In the genomic region with DNA sequence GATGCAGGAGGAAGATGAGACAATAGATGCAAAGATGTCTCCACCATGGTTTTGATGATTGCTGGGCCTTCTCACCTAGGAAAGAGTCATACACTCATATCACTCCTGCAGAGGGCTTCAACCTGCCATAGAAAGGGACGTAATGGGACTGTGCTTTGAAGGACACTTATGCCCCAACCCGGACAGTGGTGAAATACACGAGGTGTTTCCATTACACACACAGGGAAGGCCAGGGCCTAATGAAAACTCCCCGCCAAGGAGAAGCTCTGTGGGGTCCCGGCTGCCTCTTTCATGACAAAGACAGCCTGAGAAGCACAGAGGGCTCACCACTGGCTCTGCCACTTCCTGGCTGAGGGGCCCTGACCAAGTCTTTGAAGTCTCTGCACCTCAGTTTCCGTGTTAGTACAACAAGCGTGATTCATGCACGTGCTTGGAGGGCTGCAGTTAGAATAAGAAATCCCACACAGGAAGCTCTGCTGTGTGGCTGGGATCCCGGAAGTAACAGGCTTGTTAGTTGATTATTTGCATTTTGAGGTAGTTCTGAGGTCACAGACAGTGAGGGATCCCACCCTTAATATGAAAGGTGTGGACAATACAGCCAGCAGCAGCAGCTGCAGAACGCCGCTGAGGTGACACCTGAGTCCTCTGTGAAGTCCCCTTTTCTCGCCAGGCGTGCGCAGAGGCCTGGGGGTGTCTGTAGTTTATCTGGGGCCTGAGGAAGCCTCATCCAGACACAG, we compare ENCODE assay signal across 1 cellular context.
TF ChIP-seq lines count a peak whose summit lies in the region.

No MANE protein-coding gene starts in this region.

TF ChIP-seq in SK-N-SH treated with all-trans-retinoic acid at 6 μM for 48 hours, 23 proteins besides CTCF, POLR2A, EP300 and RAD21 (continued from another document):
- TF ChIP-seq, protein P1, sequence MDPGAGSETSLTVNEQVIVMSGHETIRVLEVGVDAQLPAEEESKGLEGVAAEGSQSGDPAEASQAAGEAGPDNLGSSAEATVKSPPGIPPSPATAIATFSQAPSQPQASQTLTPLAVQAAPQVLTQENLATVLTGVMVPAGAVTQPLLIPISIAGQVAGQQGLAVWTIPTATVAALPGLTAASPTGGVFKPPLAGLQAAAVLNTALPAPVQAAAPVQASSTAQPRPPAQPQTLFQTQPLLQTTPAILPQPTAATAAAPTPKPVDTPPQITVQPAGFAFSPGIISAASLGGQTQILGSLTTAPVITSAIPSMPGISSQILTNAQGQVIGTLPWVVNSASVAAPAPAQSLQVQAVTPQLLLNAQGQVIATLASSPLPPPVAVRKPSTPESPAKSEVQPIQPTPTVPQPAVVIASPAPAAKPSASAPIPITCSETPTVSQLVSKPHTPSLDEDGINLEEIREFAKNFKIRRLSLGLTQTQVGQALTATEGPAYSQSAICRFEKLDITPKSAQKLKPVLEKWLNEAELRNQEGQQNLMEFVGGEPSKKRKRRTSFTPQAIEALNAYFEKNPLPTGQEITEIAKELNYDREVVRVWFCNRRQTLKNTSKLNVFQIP (CRISPR knock-in tag; IDR thresholded peaks at IDR 0.05; ENCODE audit: borderline replicate concordance, low read depth): no peak
